ENCODE assay signal across 8 cellular contexts in the genomic region with DNA sequence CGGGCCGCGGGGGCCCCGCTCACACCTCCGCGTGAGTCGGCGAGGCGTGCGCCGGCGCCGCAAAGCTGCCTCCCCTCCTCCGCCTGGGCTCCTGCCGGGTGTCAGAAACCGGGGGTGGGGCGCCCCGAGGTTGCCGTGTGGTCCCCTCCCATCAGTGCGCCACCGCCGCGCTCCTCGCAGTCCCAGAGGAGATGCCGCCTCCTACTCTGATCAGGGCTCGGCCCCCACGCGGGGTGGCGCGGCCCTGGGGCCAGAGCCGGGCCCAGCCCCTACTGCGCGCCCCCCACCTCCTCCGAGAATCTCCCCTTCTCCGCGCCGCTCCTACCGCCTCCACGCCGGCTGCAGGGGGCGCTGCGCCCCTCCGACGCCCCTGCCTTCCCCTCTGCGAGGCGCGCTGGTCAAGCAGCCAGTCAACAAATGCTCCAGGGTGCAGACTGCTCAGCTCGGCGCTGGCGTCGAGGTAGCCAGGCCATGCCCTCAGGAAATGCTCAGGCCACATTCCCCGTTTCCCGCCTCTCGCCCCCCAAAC. TPM values are rescaled to one million over a fixed set of nuclear protein-coding genes. Genes with fewer than 3 reads are reported as not detected.
A peak's percentile ranks its signal among the peaks of the same experiment; 100 is the strongest.
DNase-seq lines count a peak whose midpoint lies in the region; ATAC-seq and TF ChIP-seq lines count a peak whose summit lies in the region.

No MANE protein-coding gene starts in this region.

- H3K4me3 ChIP-seq in brain microvascular endothelial cell (ENCODE audit: low read depth, low read length) (no peak overlapping the region), lower lobe of right lung (peak overlapping the region; percentile 49), upper lobe of right lung (peak overlapping the region; percentile 39)

- intact Hi-C loops in lower lobe of right lung (cut with DNase I) (no loop called here), upper lobe of right lung (cut with DNase I) (no loop called here)

- DNase-seq in NCI-H2081 (lab: John Stamatoyannopoulos, UW), result peak; percentile 56 to 58
- no peak for DNase-seq in NCI-H2081 treated with DMSO at 0.1 percent for 48 hours (lab: John Stamatoyannopoulos, UW)
- DNase-seq in RPMI8226, result peak; percentile 71
- DNase-seq in brain microvascular endothelial cell, result no peak
- DNase-seq in lower lobe of right lung, result no peak
- no peak for DNase-seq in upper lobe of right lung
- no peak for DNase-seq in globus pallidus (ENCODE audit: low spot score)
- no peak for DNase-seq in NCI-H1105 (lab: John Stamatoyannopoulos, UW)

- H3K36me3 ChIP-seq in brain microvascular endothelial cell (replicated peaks) (no peaks in the 10 kb centered on the region), lower lobe of right lung (no peaks in the 10 kb centered on the region), upper lobe of right lung (no peaks in the 10 kb centered on the region)

- H3K27me3 ChIP-seq in brain microvascular endothelial cell (replicated peaks), result peaks cover 17% of the 10 kb centered on the region
- peaks cover 32% of the 10 kb centered on the region for H3K27me3 ChIP-seq in lower lobe of right lung (ENCODE audit: low read depth)
- H3K27me3 ChIP-seq in upper lobe of right lung, result peaks cover 23% of the 10 kb centered on the region

- peak; percentile 60 for TF ChIP-seq CTCF in brain microvascular endothelial cell (IDR thresholded peaks at IDR 0.05; ENCODE audit: low read depth, low read length, missing control alignments)
- peak; percentile 51 for TF ChIP-seq CTCF in lower lobe of right lung (IDR thresholded peaks at IDR 0.05)
- peak; percentile 45 for TF ChIP-seq CTCF in upper lobe of right lung (IDR thresholded peaks at IDR 0.05)

- no peak overlapping the region for H3K27ac ChIP-seq in brain microvascular endothelial cell
- H3K27ac ChIP-seq in lower lobe of right lung, result peak overlapping the region; percentile 11
- H3K27ac ChIP-seq in upper lobe of right lung, result no peak overlapping the region

- in situ Hi-C loops in brain microvascular endothelial cell (cut with HindIII; ENCODE audit: low pct_ligation_motif_present, low sequenced_read_pairs), result no loop called here

- peak in 1 of 2 donors; percentile 9 for ATAC-seq in lower lobe of right lung
- peak; percentile 4 for ATAC-seq in upper lobe of right lung

- H3K9me3 ChIP-seq in lower lobe of right lung (no peaks in the 10 kb centered on the region), upper lobe of right lung (no peaks in the 10 kb centered on the region)

- H3K4me1 ChIP-seq in lower lobe of right lung, result peaks cover 52% of the 10 kb centered on the region
- peaks cover 20% of the 10 kb centered on the region for H3K4me1 ChIP-seq in upper lobe of right lung

RNA-seq across cellular contexts. Expression of gene JAG2, which starts 0.5 kb away (rescaled TPM):
- total RNA-seq in lower lobe of right lung (29.2 TPM), upper lobe of right lung (31.2 TPM)

RNA-seq across cellular contexts. Expression of gene NUDT14, which starts 12.1 kb away (rescaled TPM):
- 54.5 TPM for total RNA-seq in lower lobe of right lung
- total RNA-seq in upper lobe of right lung, result 59.1 TPM

Comparison
In these comparisons a context has a peak if more than half of its experiments do, and no peak if none do; other contexts are left out.
1. DNase-seq: peak in NCI-H2081 (2 of 2) and RPMI8226 (single experiment); none in NCI-H2081 treated with DMSO at 0.1 percent for 48 hours (single experiment), brain microvascular endothelial cell (single experiment), lower lobe of right lung (single experiment), upper lobe of right lung (single experiment), globus pallidus (single experiment) and NCI-H1105 (single experiment).
2. Peak in every context shown above with its lines, with median percentiles within 50 percentile points of each other: CTCF ChIP-seq.